ENCODE assay signal across 21 cellular contexts in genomic region chr14:70208380-70208779, GRCh38. TPM values are rescaled to one million over a fixed set of nuclear protein-coding genes. Genes with fewer than 3 reads are reported as not detected.
"Had no signal": no experiment of that assay in that cellular context is flagged by ENCODE, and none has a peak within 500 bp of the region (broad histone marks: within the 10 kb centered on the region; RNA-seq: fewer than 3 reads in every experiment).

No MANE protein-coding gene starts in this region.

- ATAC-seq: foreskin keratinocyte, gastroesophageal sphincter, heart left ventricle, left lung, left ventricle myocardium superior, lower lobe of right lung, mucosa of descending colon had no signal

- H3K4me3 Mint-ChIP-seq: immature natural killer cell, mesothelial cell of epicardium, naive B cell had no signal

- H3K27ac Mint-ChIP-seq: immature natural killer cell, mesothelial cell of epicardium, naive B cell had no signal

- DNase-seq: dermis blood vessel endothelial cell; dorsolateral prefrontal cortex; effector CD4-positive, alpha-beta T cell; effector memory CD4-positive, alpha-beta T cell; foreskin keratinocyte; heart left ventricle; hypothalamus; immature natural killer cell; islet precursor cell; kidney; kidney glomerular epithelial cell; left lung; left ventricle myocardium superior; lower lobe of right lung; mesenchymal stem cell; mucosa of descending colon; naive B cell had no signal

- H3K9me3 Mint-ChIP-seq: immature natural killer cell had no signal

- H3K4me1 Mint-ChIP-seq: immature natural killer cell, mesothelial cell of epicardium, naive B cell had no signal

- H3K36me3 Mint-ChIP-seq: immature natural killer cell, mesothelial cell of epicardium, naive B cell had no signal

RNA-seq across cellular contexts. Expression of gene SLC8A3, which starts 19.6 kb away (rescaled TPM):
- total RNA-seq: endothelial cell of umbilical vein, fibroblast of villous mesenchyme had no signal
